In genomic region chr4:73258668-73259551, GRCh38 we compare ENCODE assay signal across 8 cellular contexts. TPM values are rescaled to one million over a fixed set of nuclear protein-coding genes. Genes with fewer than 3 reads are reported as not detected.
DNase-seq lines count a peak whose midpoint lies in the region; ATAC-seq, FAIRE-seq and TF ChIP-seq lines count a peak whose summit lies in the region.

TSS of gene ANKRD17 (minus strand) at chr4:73258798. CDS start at chr4:73258668, 130 bp downstream.

- TF ChIP-seq POLR2A in breast epithelium (IDR thresholded peaks at IDR 0.05) = peak; percentile 78

- H3K9me3 ChIP-seq in breast epithelium = no peaks in the 10 kb centered on the region
- H3K9me3 ChIP-seq in iPS-20b (ENCODE audit: insufficient read depth, low read depth, low read length) = no peaks in the 10 kb centered on the region
- H3K9me3 ChIP-seq in small intestine (ENCODE audit: control insufficient read depth, low read depth) = no peaks in the 10 kb centered on the region

- FAIRE-seq in small intestine (lab: Jason Lieb, UNC) = no peak

- H3K27ac ChIP-seq in VCaP (peak within 1 kb of the TSS; percentile 97), breast epithelium (peak within 1 kb of the TSS; percentile 99), iPS-20b (ENCODE audit: low read length) (peak within 1 kb of the TSS; percentile 35), small intestine (ENCODE audit: low read depth in 1 of 2, low read length in 1 of 2) (peak within 1 kb of the TSS; percentile 99 to 100)

- intact Hi-C loops in breast epithelium (cut with DNase I; ENCODE audit: low total_unique reads) = loop anchor here (5.0 kb wide), 1 partner anchor 192 kb away; the partner anchor contains the start of gene COX18

- TF ChIP-seq CTCF in VCaP (conservative IDR thresholded peaks at IDR 0.05) (peak; percentile 25), breast epithelium (IDR thresholded peaks at IDR 0.05) (peak; percentile 37 to 71 (median 71))

- 0 to 1% (median 0%) methylated on average over 59 to 79 of the region's 79 CpGs for WGBS in small intestine, 3 donors

- DNase-seq in ACHN (peak; percentile 91), NCI-H2196 (lab: John Stamatoyannopoulos, UW; ENCODE audit: unreplicated experiment) (peak; percentile 77), breast epithelium (ENCODE audit: low spot score in 2 of 2) (peak; percentile 89 to 91), small intestine (peak; percentile 94)

- ATAC-seq in GM18868 (IDR thresholded peaks at IDR 0.05; ENCODE audit: unreplicated experiment) (peak; percentile 73), HG03108 (IDR thresholded peaks at IDR 0.05; ENCODE audit: unreplicated experiment) (peak; percentile 76)

- H3K27me3 ChIP-seq in breast epithelium (no peaks in the 10 kb centered on the region), iPS-20b (ENCODE audit: insufficient read depth, low read length) (no peaks in the 10 kb centered on the region), small intestine (ENCODE audit: control insufficient read depth in 2 of 2, insufficient read depth in 2 of 2, low read length in 2 of 2) (no peaks in the 10 kb centered on the region)

- H3K4me3 ChIP-seq in breast epithelium (peak within 1 kb of the TSS; percentile 61 to 94 (median 82)), iPS-20b (ENCODE audit: low read length) (peak within 1 kb of the TSS; percentile 81), small intestine (ENCODE audit: low read depth in 1 of 2, low read length in 2 of 2) (peak within 1 kb of the TSS; percentile 94 to 96)

- in situ Hi-C loops in ACHN (cut with HindIII; ENCODE audit: low pct_ligation_motif_present, low pct_unique_long_range_greater_than_20kb, low sequenced_read_pairs) = no loop called here

- H3K9ac ChIP-seq in iPS-20b (ENCODE audit: low read depth, low read length) = peak within 1 kb of the TSS; percentile 87

- H3K4me1 ChIP-seq in breast epithelium = peaks cover 5 to 7% of the 10 kb centered on the region in 2 donors
- peaks cover 12% of the 10 kb centered on the region; the same call in 1 of the 2 replicates for H3K4me1 ChIP-seq in iPS-20b (ENCODE audit: insufficient read depth, low read length)
- peaks cover 0 to 2% of the 10 kb centered on the region in 2 donors for H3K4me1 ChIP-seq in small intestine (ENCODE audit: control insufficient read depth in 2 of 2, insufficient read depth in 1 of 2, low read depth in 1 of 2, low read length in 1 of 2)

- H3K36me3 ChIP-seq in breast epithelium = no peaks in the 10 kb centered on the region
- H3K36me3 ChIP-seq in iPS-20b (ENCODE audit: insufficient read depth, low read depth, low read length) = peaks cover 24% of the 10 kb centered on the region
- H3K36me3 ChIP-seq in small intestine (ENCODE audit: control insufficient read depth in 2 of 2, insufficient read depth in 2 of 2, low read length in 2 of 2) = no peaks in the 10 kb centered on the region

RNA-seq across cellular contexts. Expression of gene ANKRD17, which starts in this region (rescaled TPM):
- total RNA-seq in breast epithelium = 10 to 100 TPM; 53.0 to 81.4 (median 69.2) TPM
- 10 to 100 TPM; 12.2 to 13.5 (median 12.3) TPM for polyA plus RNA-seq in small intestine

Comparison
In these comparisons a context has a peak if more than half of its experiments do, and no peak if none do; other contexts are left out.
1. Peak in every context shown above with its lines: DNase-seq, ATAC-seq, H3K4me3 ChIP-seq and H3K27ac ChIP-seq.
2. H3K27ac ChIP-seq: peak in every context shown above with its lines; median percentile 100 in small intestine; 99 in breast epithelium; 97 in VCaP; 35 in iPS-20b.